Comparison of ENCODE assay signal across 9 cellular contexts in genomic region chr10:86139066-86139657, GRCh38.
A peak's percentile ranks its signal among the peaks of the same experiment; 100 is the strongest.
DNase-seq lines count a peak whose midpoint lies in the region; ATAC-seq and TF ChIP-seq lines count a peak whose summit lies in the region.
"Had no signal": no experiment of that assay in that cellular context is flagged by ENCODE, and none has a peak within 500 bp of the region (broad histone marks: within the 10 kb centered on the region; RNA-seq: fewer than 3 reads in every experiment).

No MANE protein-coding gene starts in this region.

- no peaks in the 10 kb centered on the region for H3K4me1 ChIP-seq in colonic mucosa

- H3K9ac ChIP-seq in colonic mucosa (ENCODE audit: low read depth in 2 of 2, low read length in 2 of 2), result no peak overlapping the region

- H3K9me3 ChIP-seq in colonic mucosa, result no peaks in the 10 kb centered on the region

- intact Hi-C loops in colonic mucosa (cut with DNase I), result no loop called here

- H3K36me3 ChIP-seq in colonic mucosa, result no peaks in the 10 kb centered on the region

- no peak for ATAC-seq in GM19328 (IDR thresholded peaks at IDR 0.05; ENCODE audit: unreplicated experiment)
- ATAC-seq: activated naive CD4-positive, alpha-beta T cell treated with anti-CD3 and anti-CD28 coated beads, Interleukin-2, amount 50 U/mL, for 72 hours had no signal

- no peaks in the 10 kb centered on the region for H3K27me3 ChIP-seq in colonic mucosa

- no peak overlapping the region for H3K27ac ChIP-seq in colonic mucosa

- H3K4me3 ChIP-seq in LNCaP clone FGC (ENCODE audit: low read depth, low read length) (no peak overlapping the region), colonic mucosa (no peak overlapping the region)

- TF ChIP-seq CTCF in LNCaP clone FGC (IDR thresholded peaks at IDR 0.05; ENCODE audit: control insufficient read depth, extremely low read depth, insufficient read depth) (peak; percentile 63), colonic mucosa (IDR thresholded peaks at IDR 0.05) (peak; percentile 25)

- peak; percentile 24 for DNase-seq in NCI-H82 (lab: John Stamatoyannopoulos, UW)
- DNase-seq in NCI-H82 treated with DMSO at 0.1 percent for 48 hours (lab: John Stamatoyannopoulos, UW; ENCODE audit: unreplicated experiment), result no peak
- peak; percentile 4 for DNase-seq in LNCaP clone FGC (ENCODE audit: low read depth)
- DNase-seq in colonic mucosa, result no peak
- peak; percentile 4 to 38 (median 12) for DNase-seq in stimulated activated CD4-positive, alpha-beta T cell treated with anti-CD3 and anti-CD28 coated beads, Interleukin-12 subunit alpha, Interleukin-12 subunit beta, amount 100 ng/mL, for 48 hours (ENCODE audit: low read depth in 2 of 3, low spot score in 1 of 3)
- no peak for DNase-seq in GOT3 (lab: John Stamatoyannopoulos, UW)
- no peak for DNase-seq in NCI-H1092 treated with DMSO at 0.1 percent for 48 hours (lab: John Stamatoyannopoulos, UW)

Comparison
In these comparisons a context has a peak if more than half of its experiments do, and no peak if none do; other contexts are left out.
1. DNase-seq: peak in NCI-H82 (single experiment), LNCaP clone FGC (single experiment) and stimulated activated CD4-positive, alpha-beta T cell treated with anti-CD3 and anti-CD28 coated beads, Interleukin-12 subunit alpha, Interleukin-12 subunit beta, amount 100 ng/mL, for 48 hours (3 of 3); none in NCI-H82 treated with DMSO at 0.1 percent for 48 hours (single experiment), colonic mucosa (single experiment), GOT3 (single experiment) and NCI-H1092 treated with DMSO at 0.1 percent for 48 hours (single experiment).